15 cellular contexts compared by ENCODE assay signal in the genomic region with DNA sequence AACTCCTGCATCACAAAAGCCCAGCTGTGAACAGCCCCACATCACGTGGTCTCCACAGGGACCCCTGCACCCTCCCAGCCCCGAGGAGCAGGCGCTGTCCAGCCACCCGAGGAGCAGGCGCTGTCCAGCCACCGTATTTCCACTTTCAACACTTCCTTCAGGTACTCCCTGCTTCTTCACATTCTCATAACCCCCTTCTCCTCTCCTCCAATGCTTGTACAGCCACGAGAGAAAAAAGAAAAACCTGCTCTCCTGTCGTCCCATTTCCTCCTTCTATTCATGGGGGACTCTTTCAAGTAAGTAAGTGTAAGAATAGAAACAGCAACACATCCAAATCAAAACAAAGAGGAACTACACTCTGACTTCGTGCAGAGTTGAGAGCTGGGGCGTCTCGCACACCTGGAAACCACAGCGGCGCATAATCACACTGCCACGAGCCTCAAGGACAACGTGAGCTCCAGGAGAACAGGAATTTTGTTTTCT. TPM values are rescaled to one million over a fixed set of nuclear protein-coding genes. Genes with fewer than 3 reads are reported as not detected.
DNase-seq lines count a peak whose midpoint lies in the region; ATAC-seq, FAIRE-seq and TF ChIP-seq lines count a peak whose summit lies in the region.
"Had no signal": no experiment of that assay in that cellular context is flagged by ENCODE, and none has a peak within 500 bp of the region (broad histone marks: within the 10 kb centered on the region; RNA-seq: fewer than 3 reads in every experiment).

No MANE protein-coding gene starts in this region.

- no peak for TF ChIP-seq CTCF in A549 (IDR thresholded peaks at IDR 0.05)
- no peak for TF ChIP-seq CTCF in mucosa of descending colon (IDR thresholded peaks at IDR 0.05)

- H2AFZ ChIP-seq in Karpas-422 (ENCODE audit: low read length): no peak overlapping the region

- H3K9ac ChIP-seq in Karpas-422 (ENCODE audit: low read length): no peak overlapping the region

- no peak overlapping the region for H3K4me2 ChIP-seq in A549
- peak overlapping the region; percentile 58 for H3K4me2 ChIP-seq in Karpas-422 (ENCODE audit: low read depth, low read length, poor library complexity, severe bottlenecking)

- H3K36me3 ChIP-seq in Karpas-422 (ENCODE audit: insufficient read depth, low read length): no peaks in the 10 kb centered on the region
- H3K36me3 ChIP-seq in MG63: peaks cover 9% of the 10 kb centered on the region
- no peaks in the 10 kb centered on the region for H3K36me3 ChIP-seq in mucosa of descending colon (ENCODE audit: low read depth)

- intact Hi-C loops in mucosa of descending colon (cut with DNase I, micrococcal nuclease): no loop called here

- CTCF ChIA-PET in A549 (lab: Yijun Ruan, JAX): interaction anchor here (1.5 to 2.1 kb wide), 2 partner anchors 27 to 29 kb away, joined by 3 to 5 read pairs; no protein-coding TSS in a partner anchor

- POLR2A ChIA-PET in A549 (lab: Yijun Ruan, JAX): no interaction called here

- WGBS in A549 (ENCODE audit: missing lambda C conversion rate): 88% methylated on average over 15 of the region's 15 CpGs

- no peak for DNase-seq in A549 (ENCODE audit: low read depth in 1 of 2, low spot score in 1 of 2)
- peak; percentile 62 for DNase-seq in Karpas-422
- DNase-seq in germinal center (ENCODE audit: low spot score): peak; percentile 40
- no peak for DNase-seq in MG63
- no peak for DNase-seq in cerebellar cortex (ENCODE audit: low spot score)
- no peak for DNase-seq in mucosa of descending colon
- DNase-seq: mammary epithelial cell, NCI-H1417, tibial artery had no signal

- H3K4me3 ChIP-seq in A549 (no peak overlapping the region), Karpas-422 (ENCODE audit: low read length) (peak overlapping the region; percentile 21; the same call in 1 of the 2 replicates), MG63 (no peak overlapping the region), mucosa of descending colon (no peak overlapping the region)
- H3K4me3 ChIP-seq: ascending aorta, tibial artery had no signal

- H3K27me3 ChIP-seq in Karpas-422 (ENCODE audit: low read length) (no peaks in the 10 kb centered on the region), MG63 (no peaks in the 10 kb centered on the region)
- H3K27me3 ChIP-seq: ascending aorta, tibial artery had no signal

- H3K9me3 ChIP-seq in A549 (peaks cover 4% of the 10 kb centered on the region; the same call in 2 of the 3 replicates), Karpas-422 (ENCODE audit: low read length) (no peaks in the 10 kb centered on the region), MG63 (no peaks in the 10 kb centered on the region), mucosa of descending colon (no peaks in the 10 kb centered on the region)
- H3K9me3 ChIP-seq: ascending aorta, tibial artery had no signal

- TF ChIP-seq EP300 in A549 (IDR thresholded peaks at IDR 0.05): no peak

- no peaks in the 10 kb centered on the region for H4K20me1 ChIP-seq in Karpas-422 (ENCODE audit: insufficient read depth, low read depth, low read length)

- no peak for TF ChIP-seq RAD21 in A549 (conservative IDR thresholded peaks at IDR 0.05 in 1 of 2, IDR thresholded peaks at IDR 0.05 in 1 of 2)

- no peak for TF ChIP-seq POLR2A in A549 (IDR thresholded peaks at IDR 0.05; ENCODE audit: low read length)

- H3K9me2 ChIP-seq in Karpas-422 (replicated peaks; ENCODE audit: insufficient read depth, low read length): no peaks in the 10 kb centered on the region

- H3K79me2 ChIP-seq in Karpas-422 (ENCODE audit: low read length): no peaks in the 10 kb centered on the region

- H3K27ac ChIP-seq in A549 (no peak overlapping the region), Karpas-422 (ENCODE audit: low read length) (no peak overlapping the region)
- H3K27ac ChIP-seq: ascending aorta, tibial artery had no signal

- FAIRE-seq in A549 (lab: Jason Lieb, UNC): no peak

- ATAC-seq in A549: no peak
- peak; percentile 55 for ATAC-seq in GM18502 (IDR thresholded peaks at IDR 0.05; ENCODE audit: poor library complexity, unreplicated experiment)
- no peak for ATAC-seq in HG03378 (IDR thresholded peaks at IDR 0.05; ENCODE audit: unreplicated experiment)
- ATAC-seq in mucosa of descending colon: no peak

- no peaks in the 10 kb centered on the region; the same call in 2 of the 3 replicates for H3K4me1 ChIP-seq in A549
- H3K4me1 ChIP-seq in Karpas-422 (ENCODE audit: low read length): peaks cover 10% of the 10 kb centered on the region
- peaks cover 5% of the 10 kb centered on the region for H3K4me1 ChIP-seq in mucosa of descending colon (ENCODE audit: low read depth)

TF ChIP-seq in A549, 52 proteins besides CTCF, POLR2A, EP300 and RAD21:
- TF ChIP-seq REST (IDR thresholded peaks at IDR 0.05) (peak; percentile 14; the same call in 1 of the 2 replicates), E2F6 (IDR thresholded peaks at IDR 0.05; ENCODE audit: borderline replicate concordance, low read depth) (no peak)

RNA-seq across cellular contexts. Expression of gene CDC42BPB, which starts 11.9 kb away (rescaled TPM):
- 57.1 and 105 TPM in 2 replicates for polyA plus RNA-seq in A549 (2011; rRNA removed)
- polyA plus RNA-seq in A549 (2012; cell fraction: cytosol; rRNA removed): 72.4 and 91.1 TPM in 2 replicates
- 197 and 207 TPM in 2 replicates for polyA plus RNA-seq in A549 (2012; cell fraction: nucleus; rRNA removed)
- 56.0 to 56.4 TPM (median 56.0 TPM) in 3 replicates for polyA plus RNA-seq in A549 (2017; fragmentation: RNase III; extraction: RNeasy Plus Mini Kit Qiagen cat#74134 plus additional on column Dnase treatment)
- polyA minus RNA-seq in A549 (2011; rRNA and poly(A)+ RNA removed): 176 and 179 TPM in 2 replicates
- 1.6 and 4.7 TPM in 2 replicates for total RNA-seq in Karpas-422 (2014; rRNA removed; shearing (Covaris generic); ENCODE audit: low replicate concordance)
- total RNA-seq in MG63 (2014; rRNA removed; shearing (Covaris generic); ENCODE audit: low replicate concordance): 8.3 and 11.7 TPM in 2 replicates
- total RNA-seq in mucosa of descending colon: 100 to 1,000 TPM in 1 of 3 donors, 10 to 100 TPM in 2; 77.6 to 106 (median 84.4) TPM

RNA-seq across cellular contexts. Expression of gene LBHD2, which starts 38.6 kb away (rescaled TPM):
- not detected in 2 replicates for polyA plus RNA-seq in A549 (2011; rRNA removed)
- polyA plus RNA-seq in A549 (2012; cell fraction: cytosol; rRNA removed): 0.06 and 0.08 TPM in 2 replicates
- polyA plus RNA-seq in A549 (2012; cell fraction: nucleus; rRNA removed): not detected in 2 replicates
- not detected in 3 replicates for polyA plus RNA-seq in A549 (2017; fragmentation: RNase III; extraction: RNeasy Plus Mini Kit Qiagen cat#74134 plus additional on column Dnase treatment)
- polyA minus RNA-seq in A549 (2011; rRNA and poly(A)+ RNA removed): not detected in 2 replicates
- not detected in 2 replicates for total RNA-seq in Karpas-422 (2014; rRNA removed; shearing (Covaris generic); ENCODE audit: low replicate concordance)
- not detected in 2 replicates for total RNA-seq in MG63 (2014; rRNA removed; shearing (Covaris generic); ENCODE audit: low replicate concordance)
- total RNA-seq in mucosa of descending colon: not detected
- total RNA-seq: activated CD8-positive, alpha-beta memory T cell treated with anti-CD3 and anti-CD28 coated beads for 36 hours; ascending aorta; G401; mammary epithelial cell; OCI-LY7 had no signal
- polyA plus RNA-seq: mammary epithelial cell had no signal

RNA-seq across cellular contexts. Expression of gene EXOC3L4, which starts 49.1 kb away (rescaled TPM):
- polyA plus RNA-seq in A549 (2011; rRNA removed): 0.94 and 1.5 TPM in 2 replicates
- 4.3 and 7.2 TPM in 2 replicates for polyA plus RNA-seq in A549 (2012; cell fraction: cytosol; rRNA removed)
- 15.2 and 17.0 TPM in 2 replicates for polyA plus RNA-seq in A549 (2012; cell fraction: nucleus; rRNA removed)
- polyA plus RNA-seq in A549 (2017; fragmentation: RNase III; extraction: RNeasy Plus Mini Kit Qiagen cat#74134 plus additional on column Dnase treatment): 4.3 to 4.9 TPM (median 4.7 TPM) in 3 replicates
- polyA minus RNA-seq in A549 (2011; rRNA and poly(A)+ RNA removed): 1.2 and 2.7 TPM in 2 replicates
- not detected in 2 replicates for total RNA-seq in Karpas-422 (2014; rRNA removed; shearing (Covaris generic); ENCODE audit: low replicate concordance)
- total RNA-seq in MG63 (2014; rRNA removed; shearing (Covaris generic); ENCODE audit: low replicate concordance): 0.17 TPM in 1 of 2 replicates, not detected in the other
- 10 to 100 TPM; 16.7 to 29.1 (median 26.1) TPM for total RNA-seq in mucosa of descending colon
- total RNA-seq: activated CD8-positive, alpha-beta memory T cell treated with anti-CD3 and anti-CD28 coated beads for 36 hours; ascending aorta; mammary epithelial cell; OCI-LY7 had no signal
- polyA plus RNA-seq: mammary epithelial cell had no signal

Comparison
In these comparisons a context has a peak if more than half of its experiments do, and no peak if none do; other contexts are left out.
1. DNase-seq: peak in Karpas-422 (single experiment) and germinal center (single experiment); none in A549 (0 of 2), MG63 (single experiment), cerebellar cortex (single experiment) and mucosa of descending colon (0 of 3).
2. RNA of gene EXOC3L4, which starts 49.1 kb away (total RNA-seq): 16.7 to 29.1 TPM in mucosa of descending colon; not detected in Karpas-422 and 0.17 TPM in MG63; every median in the first group is over 10 times any median in the second.